In the genomic region with DNA sequence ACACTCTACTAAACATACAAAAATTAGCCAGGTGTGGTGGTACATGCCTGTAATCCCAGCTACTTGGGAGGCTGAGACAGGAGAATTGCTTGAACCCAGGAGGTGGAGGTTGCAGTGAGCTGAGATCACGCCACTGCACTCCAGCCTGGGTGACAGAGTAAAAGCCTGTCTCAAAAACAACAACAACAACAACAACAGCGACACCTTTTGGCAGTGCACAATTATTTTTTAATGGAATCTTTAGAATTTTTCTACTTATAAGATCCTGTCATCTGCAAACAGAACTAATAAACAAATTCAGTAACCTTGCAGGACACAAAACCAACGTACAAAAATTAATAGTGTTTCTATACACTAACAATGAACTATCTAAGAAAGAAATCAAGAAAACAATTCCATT, we compare ENCODE assay signal across 8 cellular contexts. TPM values are rescaled to one million over a fixed set of nuclear protein-coding genes. Genes with fewer than 3 reads are reported as not detected.
DNase-seq lines count a peak whose midpoint lies in the region; FAIRE-seq and TF ChIP-seq lines count a peak whose summit lies in the region.
"Not testable (repeated sequence)": the region's sequence is repeated elsewhere in the genome, so short reads cannot be mapped to it uniquely, and the experiment has no call there.

No MANE protein-coding gene starts in this region.

- H3K9ac ChIP-seq in OCI-LY1 (ENCODE audit: low read length); endothelial cell of umbilical vein (replicated peaks; ENCODE audit: extremely low read depth, insufficient read depth, low read length); kidney (ENCODE audit: low read length in 2 of 2): not testable (repeated sequence)

- FAIRE-seq in H54 (lab: Jason Lieb, UNC) = peak; percentile 38
- FAIRE-seq in endothelial cell of umbilical vein (lab: Jason Lieb, UNC) = not testable (repeated sequence)
- FAIRE-seq in kidney (lab: Jason Lieb, UNC) = peak; percentile 37

- TF ChIP-seq CTCF in Calu3 (IDR thresholded peaks at IDR 0.05; ENCODE audit: unreplicated experiment) (peak; percentile 60), OCI-LY1 (IDR thresholded peaks at IDR 0.05; ENCODE audit: low read length) (peak; percentile 22; the same call in 1 of the 2 replicates), kidney (IDR thresholded peaks at IDR 0.05; ENCODE audit: borderline replicate concordance, extremely low read depth, insufficient read depth) (peak; percentile 54), prostate gland (IDR thresholded peaks at IDR 0.05) (peak in 3 of 4 experiments; percentile 31 to 55 (median 37))
- TF ChIP-seq CTCF in endothelial cell of umbilical vein (IDR thresholded peaks at IDR 0.05; ENCODE audit: extremely low read depth in 1 of 2, insufficient read depth in 1 of 2, low read depth in 1 of 2, low read length in 2 of 2) = not testable (repeated sequence)

- not testable (repeated sequence) for H3K27me3 ChIP-seq in OCI-LY1 (ENCODE audit: insufficient read depth, low read length); endothelial cell of umbilical vein (ENCODE audit: control insufficient read depth in 2 of 2, insufficient read depth in 2 of 2, low read length in 2 of 2); prostate gland (replicated peaks; ENCODE audit: insufficient read depth)

- H3K4me2 ChIP-seq in OCI-LY1 (ENCODE audit: low read length); endothelial cell of umbilical vein (ENCODE audit: insufficient read depth, low read length): not testable (repeated sequence)

- POLR2A ChIA-PET in activated CD4-positive, alpha-beta T cell treated with anti-CD3 and anti-CD28 coated beads, Interleukin-2, amount 10 ng/mL, durations not matched to agents 7 days and 5 days (lab: Charles Lee); endothelial cell of umbilical vein (lab: Charles Lee): not testable (repeated sequence)

- not testable (repeated sequence) for H3K9me2 ChIP-seq in OCI-LY1 (ENCODE audit: low read depth, low read length)

- H3K27ac Mint-ChIP-seq in Calu3 (ENCODE audit: unreplicated experiment); activated CD4-positive, alpha-beta T cell treated with anti-CD3 and anti-CD28 coated beads, Interleukin-2, amount 10 ng/mL, durations not matched to agents 7 days and 5 days: not testable (repeated sequence)

- H3K36me3 Mint-ChIP-seq in Calu3 (ENCODE audit: insufficient read depth, unreplicated experiment); activated CD4-positive, alpha-beta T cell treated with anti-CD3 and anti-CD28 coated beads, Interleukin-2, amount 10 ng/mL, durations not matched to agents 7 days and 5 days (ENCODE audit: low read depth): not testable (repeated sequence)

- WGBS in prostate gland = 29% methylated on average over 3 of the region's 3 CpGs

- H4K20me1 ChIP-seq in OCI-LY1 (ENCODE audit: insufficient read depth, low read length); endothelial cell of umbilical vein (replicated peaks; ENCODE audit: control insufficient read depth, extremely low read depth, insufficient read depth, low read length): not testable (repeated sequence)

- TF ChIP-seq POLR2A in H54 (IDR thresholded peaks at IDR 0.05; ENCODE audit: low read depth, low read length); endothelial cell of umbilical vein (IDR thresholded peaks at IDR 0.05; ENCODE audit: low read depth, low read length); prostate gland (IDR thresholded peaks at IDR 0.05): not testable (repeated sequence)

- not testable (repeated sequence) for H3K27me3 Mint-ChIP-seq in Calu3 (ENCODE audit: unreplicated experiment); activated CD4-positive, alpha-beta T cell treated with anti-CD3 and anti-CD28 coated beads, Interleukin-2, amount 10 ng/mL, durations not matched to agents 7 days and 5 days

- not testable (repeated sequence) for BruUV-seq in Calu3 (replicated peaks; lab: Mats Ljungman, UMichigan); endothelial cell of umbilical vein (replicated peaks; lab: Mats Ljungman, UMichigan)

- H3F3A ChIP-seq in OCI-LY1 (ENCODE audit: insufficient read depth, low read length) = not testable (repeated sequence)

- H3K4me3 ChIP-seq in OCI-LY1 (ENCODE audit: low read depth, low read length, poor library complexity, severe bottlenecking); endothelial cell of umbilical vein (replicated peaks in 1 of 3; ENCODE audit: insufficient read depth in 1 of 3, low read depth in 1 of 3, low read length in 3 of 3); kidney (ENCODE audit: low read length in 2 of 2); prostate gland: not testable (repeated sequence)

- H3K79me2 ChIP-seq in OCI-LY1 (ENCODE audit: insufficient read depth, low read length); endothelial cell of umbilical vein (ENCODE audit: control insufficient read depth, insufficient read depth, low read length): not testable (repeated sequence)

- not testable (repeated sequence) for H3K9me3 ChIP-seq in OCI-LY1 (ENCODE audit: low read length); endothelial cell of umbilical vein (replicated peaks; ENCODE audit: control insufficient read depth, insufficient read depth, low read length); kidney (ENCODE audit: control insufficient read depth in 1 of 2, low read length in 2 of 2); prostate gland

- DNase-seq in Calu3 = peak; percentile 33
- not testable (repeated sequence) for DNase-seq in H54 (ENCODE audit: insufficient read length, low spot score); kidney; prostate gland (ENCODE audit: low spot score)
- peak; percentile 15 for DNase-seq in MV-4-11 (lab: John Stamatoyannopoulos, UW)
- DNase-seq in activated CD4-positive, alpha-beta T cell treated with anti-CD3 and anti-CD28 coated beads, Interleukin-2, amount 10 ng/mL, durations not matched to agents 7 days and 5 days = peak; percentile 28
- peak; percentile 14 for DNase-seq in endothelial cell of umbilical vein (ENCODE audit: low read depth, low spot score)

- H3K4me3 Mint-ChIP-seq in Calu3 (ENCODE audit: low read depth, unreplicated experiment); activated CD4-positive, alpha-beta T cell treated with anti-CD3 and anti-CD28 coated beads, Interleukin-2, amount 10 ng/mL, durations not matched to agents 7 days and 5 days: not testable (repeated sequence)

- H3K36me3 ChIP-seq in OCI-LY1 (ENCODE audit: insufficient read depth, low read length); endothelial cell of umbilical vein (ENCODE audit: control insufficient read depth in 2 of 2, extremely low read depth in 1 of 2, insufficient read depth in 2 of 2, low read length in 2 of 2); kidney (ENCODE audit: control insufficient read depth in 1 of 2, insufficient read depth in 2 of 2, low read length in 2 of 2); prostate gland: not testable (repeated sequence)

- not testable (repeated sequence) for H2AFZ ChIP-seq in OCI-LY1 (ENCODE audit: low read length); endothelial cell of umbilical vein (ENCODE audit: low read depth, low read length)

- not testable (repeated sequence) for H3K27ac ChIP-seq in OCI-LY1 (ENCODE audit: low read depth, low read length, poor library complexity, severe bottlenecking); endothelial cell of umbilical vein (ENCODE audit: insufficient read depth, low read depth, low read length); kidney (ENCODE audit: low read depth in 2 of 2, low read length in 2 of 2)
- peak overlapping the region; percentile 84 to 88 for H3K27ac ChIP-seq in prostate gland

- CTCF ChIA-PET in Calu3 (lab: Charles Lee) = not testable (repeated sequence)
- CTCF ChIA-PET in activated CD4-positive, alpha-beta T cell treated with anti-CD3 and anti-CD28 coated beads, Interleukin-2, amount 10 ng/mL, durations not matched to agents 7 days and 5 days (lab: Charles Lee) = interaction anchor here (0.5 kb wide), 1 partner anchor 332 kb away, joined by 3 read pairs; no protein-coding TSS in a partner anchor
- CTCF ChIA-PET in endothelial cell of umbilical vein (lab: Charles Lee) = interaction anchor here (0.7 kb wide), 1 partner anchor 801 kb away, joined by 3 read pairs; no protein-coding TSS in a partner anchor

- dilution Hi-C loops in endothelial cell of umbilical vein (cut with MboI; ENCODE audit: extremely low pct_ligation_motif_present, low sequenced_read_pairs) = not testable (repeated sequence)

- H3K9me3 Mint-ChIP-seq in Calu3 (ENCODE audit: low read depth, unreplicated experiment); activated CD4-positive, alpha-beta T cell treated with anti-CD3 and anti-CD28 coated beads, Interleukin-2, amount 10 ng/mL, durations not matched to agents 7 days and 5 days: not testable (repeated sequence)

- intact Hi-C loops in Calu3 (cut with micrococcal nuclease; ENCODE audit: unreplicated experiment) (loop anchor here (1.0 kb wide), 1 partner anchor 106 kb away; no protein-coding TSS in a partner anchor), endothelial cell of umbilical vein (cut with micrococcal nuclease) (loop anchor here (5.0 kb wide), 1 partner anchor 801 kb away; no protein-coding TSS in a partner anchor)
- intact Hi-C loops in kidney (cut with DNase I); prostate gland (cut with DNase I): not testable (repeated sequence)

- not testable (repeated sequence) for H3K4me1 ChIP-seq in OCI-LY1 (ENCODE audit: insufficient read depth, low read length, severe bottlenecking); endothelial cell of umbilical vein (ENCODE audit: control insufficient read depth, extremely low read depth, insufficient read depth, low read length); kidney (ENCODE audit: control insufficient read depth in 1 of 2, insufficient read depth in 1 of 2, low read depth in 1 of 2, low read length in 2 of 2); prostate gland (replicated peaks)

- H3K4me1 Mint-ChIP-seq in Calu3 (ENCODE audit: low read depth, unreplicated experiment); activated CD4-positive, alpha-beta T cell treated with anti-CD3 and anti-CD28 coated beads, Interleukin-2, amount 10 ng/mL, durations not matched to agents 7 days and 5 days: not testable (repeated sequence)

- not testable (repeated sequence) for H3K9me1 ChIP-seq in endothelial cell of umbilical vein (replicated peaks; ENCODE audit: control insufficient read depth, extremely low read depth, insufficient read depth, low read length)

RNA-seq across cellular contexts. Expression of a gene that starts 10.6 kb away (rescaled TPM):
- total RNA-seq in Calu3 (2022) = 0.64 and 0.93 TPM in 2 replicates
- under 1 TPM; 0.20 to 0.23 TPM for total RNA-seq in activated CD4-positive, alpha-beta T cell treated with anti-CD3 and anti-CD28 coated beads, Interleukin-2, amount 10 ng/mL, durations not matched to agents 7 days and 5 days
- total RNA-seq in endothelial cell of umbilical vein = 0.18 TPM in 1 of 2 replicates, not detected in the other
- 0.10 and 0.12 TPM in 2 replicates for polyA plus RNA-seq in endothelial cell of umbilical vein
- polyA plus RNA-seq in endothelial cell of umbilical vein (2011; cell fraction: cytosol; rRNA removed) = 0.23 and 0.49 TPM in 2 replicates
- polyA plus RNA-seq in endothelial cell of umbilical vein (2011; cell fraction: nucleus; rRNA removed) = 0.12 and 0.24 TPM in 2 replicates
- polyA plus RNA-seq in endothelial cell of umbilical vein (2012) = 0.22 TPM in 1 of 2 replicates, not detected in the other
- 0.21 TPM in 1 of 2 replicates, not detected in the other for polyA minus RNA-seq in endothelial cell of umbilical vein
- polyA minus RNA-seq in endothelial cell of umbilical vein (2011; cell fraction: cytosol; rRNA and poly(A)+ RNA removed) = not detected
- polyA minus RNA-seq in endothelial cell of umbilical vein (2011; cell fraction: nucleus; rRNA and poly(A)+ RNA removed) = 0.29 TPM in 1 of 2 replicates, not detected in the other
- total RNA-seq in kidney = 2.2 TPM
- polyA plus RNA-seq in kidney (ENCODE audit: insufficient read depth, low read depth, low replicate concordance) = 1.1 TPM
- 10 to 100 TPM in 1 of 2 donors, 1 to 10 TPM in 1; 7.7 to 24.6 TPM for total RNA-seq in prostate gland

RNA-seq across cellular contexts. Expression of a gene that starts 33.5 kb away (rescaled TPM):
- total RNA-seq in Calu3 (2022) = 45.4 and 46.1 TPM in 2 replicates
- 10 to 100 TPM; 42.9 to 43.1 TPM for total RNA-seq in activated CD4-positive, alpha-beta T cell treated with anti-CD3 and anti-CD28 coated beads, Interleukin-2, amount 10 ng/mL, durations not matched to agents 7 days and 5 days
- 29.0 and 30.7 TPM in 2 replicates for total RNA-seq in endothelial cell of umbilical vein
- 27.9 and 36.9 TPM in 2 replicates for polyA plus RNA-seq in endothelial cell of umbilical vein
- polyA plus RNA-seq in endothelial cell of umbilical vein (2011; cell fraction: cytosol; rRNA removed) = 16.7 and 25.5 TPM in 2 replicates
- polyA plus RNA-seq in endothelial cell of umbilical vein (2011; cell fraction: nucleus; rRNA removed) = 36.3 and 42.7 TPM in 2 replicates
- 21.8 and 25.0 TPM in 2 replicates for polyA plus RNA-seq in endothelial cell of umbilical vein (2012)
- polyA minus RNA-seq in endothelial cell of umbilical vein = 41.1 and 43.1 TPM in 2 replicates
- 34.9 TPM for polyA minus RNA-seq in endothelial cell of umbilical vein (2011; cell fraction: cytosol; rRNA and poly(A)+ RNA removed)
- 33.0 and 53.2 TPM in 2 replicates for polyA minus RNA-seq in endothelial cell of umbilical vein (2011; cell fraction: nucleus; rRNA and poly(A)+ RNA removed)
- total RNA-seq in kidney = 45.8 TPM
- polyA plus RNA-seq in kidney (ENCODE audit: insufficient read depth, low read depth, low replicate concordance) = 16.8 TPM
- 100 to 1,000 TPM; 107 to 167 TPM for total RNA-seq in prostate gland

RNA-seq across cellular contexts. Expression of a gene that starts 55.7 kb away (rescaled TPM):
- total RNA-seq in Calu3 (2022) (49.5 and 65.0 TPM in 2 replicates), endothelial cell of umbilical vein (10.2 and 37.3 TPM in 2 replicates), kidney (31.5 TPM), prostate gland (10 to 100 TPM; 65.9 to 99.6 TPM)
- total RNA-seq in activated CD4-positive, alpha-beta T cell treated with anti-CD3 and anti-CD28 coated beads, Interleukin-2, amount 10 ng/mL, durations not matched to agents 7 days and 5 days = 1 to 10 TPM; 4.1 to 4.8 TPM
- polyA plus RNA-seq in endothelial cell of umbilical vein (23.7 and 33.2 TPM in 2 replicates), kidney (ENCODE audit: insufficient read depth, low read depth, low replicate concordance) (139 TPM)
- polyA plus RNA-seq in endothelial cell of umbilical vein (2011; cell fraction: cytosol; rRNA removed) = 13.6 and 15.3 TPM in 2 replicates
- polyA plus RNA-seq in endothelial cell of umbilical vein (2011; cell fraction: nucleus; rRNA removed) = 135 and 144 TPM in 2 replicates
- 11.6 and 19.5 TPM in 2 replicates for polyA plus RNA-seq in endothelial cell of umbilical vein (2012)
- 123 and 157 TPM in 2 replicates for polyA minus RNA-seq in endothelial cell of umbilical vein
- polyA minus RNA-seq in endothelial cell of umbilical vein (2011; cell fraction: cytosol; rRNA and poly(A)+ RNA removed) = not detected
- 131 and 193 TPM in 2 replicates for polyA minus RNA-seq in endothelial cell of umbilical vein (2011; cell fraction: nucleus; rRNA and poly(A)+ RNA removed)
